3 cellular contexts compared by ENCODE assay signal in the genomic region with DNA sequence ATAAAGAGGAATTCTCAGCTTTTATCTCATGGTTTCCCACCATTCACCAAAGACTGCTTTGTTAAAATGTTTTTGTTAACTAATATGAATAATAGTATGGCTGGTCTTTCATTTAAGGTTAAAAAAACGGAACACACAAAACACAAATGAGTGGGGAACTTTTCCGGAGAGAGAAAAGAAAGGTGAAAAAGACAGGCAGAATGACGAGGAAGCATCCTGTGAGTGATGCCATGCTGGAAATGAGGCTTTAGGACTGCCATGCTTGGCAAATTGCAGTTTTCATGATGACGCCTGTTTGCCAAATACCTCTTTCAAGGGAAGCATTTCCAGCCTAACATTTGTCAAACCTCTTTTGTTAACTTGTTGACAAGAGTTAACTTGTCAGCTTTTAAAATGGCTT.
TF ChIP-seq lines count a peak whose summit lies in the region.

No MANE protein-coding gene starts in this region.

TF ChIP-seq in GM23338, 12 proteins besides CTCF, POLR2A, EP300 and RAD21 (continued from another document and continues in another):
- TF ChIP-seq ZNF462 (CRISPR knock-in tag; IDR thresholded peaks at IDR 0.05): no peak
- no peak for TF ChIP-seq ETS1 (IDR thresholded peaks at IDR 0.05)
- no peak for TF ChIP-seq STAT1 (IDR thresholded peaks at IDR 0.05; ENCODE audit: unreplicated experiment)

TF ChIP-seq in endothelial cell of umbilical vein, 7 proteins besides CTCF, POLR2A, EP300 and RAD21 (continued from another document):
- TF ChIP-seq MAX (IDR thresholded peaks at IDR 0.05; ENCODE audit: insufficient read depth, insufficient read length) (no peak), GATA2 (IDR thresholded peaks at IDR 0.05; ENCODE audit: insufficient read depth, insufficient read length, low read depth, low read length) (no peak), FOS (IDR thresholded peaks at IDR 0.05; ENCODE audit: borderline replicate concordance, insufficient read depth, low read length) (no peak)

TF ChIP-seq in neural cell, 6 proteins besides CTCF, POLR2A, EP300 and RAD21 (continued from another document):
- TF ChIP-seq, protein P1, sequence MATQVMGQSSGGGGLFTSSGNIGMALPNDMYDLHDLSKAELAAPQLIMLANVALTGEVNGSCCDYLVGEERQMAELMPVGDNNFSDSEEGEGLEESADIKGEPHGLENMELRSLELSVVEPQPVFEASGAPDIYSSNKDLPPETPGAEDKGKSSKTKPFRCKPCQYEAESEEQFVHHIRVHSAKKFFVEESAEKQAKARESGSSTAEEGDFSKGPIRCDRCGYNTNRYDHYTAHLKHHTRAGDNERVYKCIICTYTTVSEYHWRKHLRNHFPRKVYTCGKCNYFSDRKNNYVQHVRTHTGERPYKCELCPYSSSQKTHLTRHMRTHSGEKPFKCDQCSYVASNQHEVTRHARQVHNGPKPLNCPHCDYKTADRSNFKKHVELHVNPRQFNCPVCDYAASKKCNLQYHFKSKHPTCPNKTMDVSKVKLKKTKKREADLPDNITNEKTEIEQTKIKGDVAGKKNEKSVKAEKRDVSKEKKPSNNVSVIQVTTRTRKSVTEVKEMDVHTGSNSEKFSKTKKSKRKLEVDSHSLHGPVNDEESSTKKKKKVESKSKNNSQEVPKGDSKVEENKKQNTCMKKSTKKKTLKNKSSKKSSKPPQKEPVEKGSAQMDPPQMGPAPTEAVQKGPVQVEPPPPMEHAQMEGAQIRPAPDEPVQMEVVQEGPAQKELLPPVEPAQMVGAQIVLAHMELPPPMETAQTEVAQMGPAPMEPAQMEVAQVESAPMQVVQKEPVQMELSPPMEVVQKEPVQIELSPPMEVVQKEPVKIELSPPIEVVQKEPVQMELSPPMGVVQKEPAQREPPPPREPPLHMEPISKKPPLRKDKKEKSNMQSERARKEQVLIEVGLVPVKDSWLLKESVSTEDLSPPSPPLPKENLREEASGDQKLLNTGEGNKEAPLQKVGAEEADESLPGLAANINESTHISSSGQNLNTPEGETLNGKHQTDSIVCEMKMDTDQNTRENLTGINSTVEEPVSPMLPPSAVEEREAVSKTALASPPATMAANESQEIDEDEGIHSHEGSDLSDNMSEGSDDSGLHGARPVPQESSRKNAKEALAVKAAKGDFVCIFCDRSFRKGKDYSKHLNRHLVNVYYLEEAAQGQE (IDR thresholded peaks at IDR 0.05; ENCODE audit: borderline replicate concordance): peak; percentile 29
- TF ChIP-seq TAF1 (IDR thresholded peaks at IDR 0.05; ENCODE audit: low read depth) (no peak), SMC3 (conservative IDR thresholded peaks at IDR 0.05; ENCODE audit: poor library complexity) (no peak), POLR2AphosphoS5 (IDR thresholded peaks at IDR 0.05) (peak; percentile 41)
